ENCODE assay signal across 1 cellular context in the genomic region with DNA sequence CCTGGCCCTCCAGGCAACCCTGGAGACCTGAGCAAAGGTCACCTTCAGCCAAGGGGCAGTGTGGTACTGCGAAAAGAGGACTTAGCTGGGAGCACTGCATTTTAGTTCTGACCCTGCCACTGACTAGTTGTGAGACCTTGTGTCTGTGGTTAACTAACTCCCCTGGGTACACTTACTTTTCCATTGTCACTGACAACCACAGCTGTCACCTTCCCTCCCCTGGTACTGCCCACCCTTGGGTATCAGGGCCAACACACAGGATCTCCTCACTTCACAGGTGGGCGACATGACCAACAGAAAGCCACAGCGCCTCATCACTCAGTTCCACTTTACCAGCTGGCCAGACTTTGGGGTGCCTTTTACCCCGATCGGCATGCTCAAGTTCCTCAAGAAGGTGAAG.
TF ChIP-seq lines count a peak whose summit lies in the region.

No MANE protein-coding gene starts in this region.

TF ChIP-seq in SK-N-SH treated with all-trans-retinoic acid at 6 μM for 48 hours, 23 proteins besides CTCF, POLR2A, EP300 and RAD21 (continued from another document):
- TF ChIP-seq PATZ1 (CRISPR knock-in tag; IDR thresholded peaks at IDR 0.05; ENCODE audit: borderline replicate concordance) (no peak), TCF4 (CRISPR knock-in tag; IDR thresholded peaks at IDR 0.05; ENCODE audit: borderline replicate concordance) (no peak), CSDC2 (CRISPR knock-in tag; IDR thresholded peaks at IDR 0.05) (no peak), ZFP30 (CRISPR knock-in tag; IDR thresholded peaks at IDR 0.05) (no peak), ESRRG (CRISPR knock-in tag; IDR thresholded peaks at IDR 0.05) (no peak), ZFP3 (CRISPR knock-in tag; IDR thresholded peaks at IDR 0.05) (no peak), SNAI2 (CRISPR knock-in tag; IDR thresholded peaks at IDR 0.05) (no peak)
- TF ChIP-seq, protein P1, sequence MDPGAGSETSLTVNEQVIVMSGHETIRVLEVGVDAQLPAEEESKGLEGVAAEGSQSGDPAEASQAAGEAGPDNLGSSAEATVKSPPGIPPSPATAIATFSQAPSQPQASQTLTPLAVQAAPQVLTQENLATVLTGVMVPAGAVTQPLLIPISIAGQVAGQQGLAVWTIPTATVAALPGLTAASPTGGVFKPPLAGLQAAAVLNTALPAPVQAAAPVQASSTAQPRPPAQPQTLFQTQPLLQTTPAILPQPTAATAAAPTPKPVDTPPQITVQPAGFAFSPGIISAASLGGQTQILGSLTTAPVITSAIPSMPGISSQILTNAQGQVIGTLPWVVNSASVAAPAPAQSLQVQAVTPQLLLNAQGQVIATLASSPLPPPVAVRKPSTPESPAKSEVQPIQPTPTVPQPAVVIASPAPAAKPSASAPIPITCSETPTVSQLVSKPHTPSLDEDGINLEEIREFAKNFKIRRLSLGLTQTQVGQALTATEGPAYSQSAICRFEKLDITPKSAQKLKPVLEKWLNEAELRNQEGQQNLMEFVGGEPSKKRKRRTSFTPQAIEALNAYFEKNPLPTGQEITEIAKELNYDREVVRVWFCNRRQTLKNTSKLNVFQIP (CRISPR knock-in tag; IDR thresholded peaks at IDR 0.05; ENCODE audit: borderline replicate concordance, low read depth): no peak
